7 cellular contexts compared by ENCODE assay signal in genomic region chr9:136769710-136770191, GRCh38. TPM values are rescaled to one million over a fixed set of nuclear protein-coding genes. Genes with fewer than 3 reads are reported as not detected.
DNase-seq lines count a peak whose midpoint lies in the region; ATAC-seq and TF ChIP-seq lines count a peak whose summit lies in the region.
"Had no signal": no experiment of that assay in that cellular context is flagged by ENCODE, and none has a peak within 500 bp of the region (broad histone marks: within the 10 kb centered on the region; RNA-seq: fewer than 3 reads in every experiment).

No MANE protein-coding gene starts in this region.

- H3K4me3 Mint-ChIP-seq in WTC11, result peak overlapping the region; percentile 47
- H3K4me3 Mint-ChIP-seq: activated naive CD8-positive, alpha-beta T cell had no signal

- WGBS in stomach, 5 donors, result 5 to 14% (median 10%) methylated on average over 14 to 16 of the region's 16 CpGs

- no peak for TF ChIP-seq POLR2A in stomach (IDR thresholded peaks at IDR 0.05)

- H3K4me3 ChIP-seq in cardiac muscle cell, result peak overlapping the region; percentile 25
- H3K4me3 ChIP-seq in stomach, result no peak overlapping the region

- H3K36me3 ChIP-seq in cardiac muscle cell, result no peaks in the 10 kb centered on the region
- no peaks in the 10 kb centered on the region for H3K36me3 ChIP-seq in stomach

- no peaks in the 10 kb centered on the region for H3K9me3 ChIP-seq in cardiac muscle cell (ENCODE audit: low read depth)
- peaks cover 0 to 7% (median 6%) of the 10 kb centered on the region in 4 donors for H3K9me3 ChIP-seq in stomach

- peak; percentile 78 for ATAC-seq in WTC11
- no peak for ATAC-seq in GM21723 (IDR thresholded peaks at IDR 0.05; ENCODE audit: unreplicated experiment)

- peak; percentile 51 for TF ChIP-seq CTCF in WTC11 (IDR thresholded peaks at IDR 0.05)
- TF ChIP-seq CTCF in cardiac muscle cell (IDR thresholded peaks at IDR 0.05; ENCODE audit: low read depth, low read length), result peak; percentile 58
- peak in 4 of 7 experiments; percentile 24 to 58 (median 46) for TF ChIP-seq CTCF in stomach (IDR thresholded peaks at IDR 0.05)

- peaks cover 5% of the 10 kb centered on the region; the same call in 1 of the 2 replicates for H3K4me1 Mint-ChIP-seq in WTC11

- intact Hi-C loops in stomach (cut with DNase I; ENCODE audit: low total_unique reads), result no loop called here

- H3K27me3 Mint-ChIP-seq in WTC11 (ENCODE audit: low read depth), result peaks cover 14% of the 10 kb centered on the region

- H3K36me3 Mint-ChIP-seq in WTC11, result peaks cover 11% of the 10 kb centered on the region

- no peaks in the 10 kb centered on the region for H3K4me1 ChIP-seq in cardiac muscle cell (ENCODE audit: low read depth)
- H3K4me1 ChIP-seq in stomach, result peaks cover 0 to 4% (median 4%) of the 10 kb centered on the region in 4 donors

- peak; percentile 78 for DNase-seq in HEK293T (ENCODE audit: extremely low spot score)
- DNase-seq in WTC11 (ENCODE audit: low spot score), result peak; percentile 82
- DNase-seq in cardiac muscle cell (ENCODE audit: low read depth in 1 of 2, low spot score in 1 of 2), result peak; percentile 21 to 78
- no peak for DNase-seq in stomach
- DNase-seq in DMS53 (lab: John Stamatoyannopoulos, UW), result no peak

- CTCF ChIA-PET in HEK293T (lab: Yijun Ruan, JAX) (interaction anchor here (0.6 to 1.2 kb wide), 4 partner anchors 8 to 41 kb away, joined by 3 to 5 read pairs (median 4); no protein-coding TSS in a partner anchor), WTC11 (lab: Charles Lee) (interaction anchor here (0.6 to 3.0 kb wide), 18 partner anchors 9 to 467 kb away, joined by 3 to 22 read pairs (median 4); partner anchors contain the start of genes LCN8 and TMEM141)

- POLR2A ChIA-PET in HEK293T (lab: Yijun Ruan, JAX) (no interaction called here), WTC11 (lab: Charles Lee) (no interaction called here)

- no peak overlapping the region for H3K27ac Mint-ChIP-seq in WTC11
- H3K27ac Mint-ChIP-seq: activated naive CD8-positive, alpha-beta T cell had no signal

- no peaks in the 10 kb centered on the region for H3K27me3 ChIP-seq in cardiac muscle cell
- peaks cover 0 to 36% (median 0%) of the 10 kb centered on the region in 3 donors for H3K27me3 ChIP-seq in stomach

- H3K27ac ChIP-seq in cardiac muscle cell (no peak overlapping the region), stomach (no peak overlapping the region)

- no peak for TF ChIP-seq EP300 in stomach (IDR thresholded peaks at IDR 0.05)

- peaks cover 19% of the 10 kb centered on the region for H3K9me3 Mint-ChIP-seq in WTC11

TF ChIP-seq in HEK293T, 16 proteins besides CTCF, POLR2A, EP300 and RAD21:
- no peak for TF ChIP-seq SP1 (IDR thresholded peaks at IDR 0.05)
- no peak for TF ChIP-seq NFRKB (IDR thresholded peaks at IDR 0.05)
- peak; percentile 47; the same call in 1 of the 2 replicates for TF ChIP-seq L3MBTL2 (conservative IDR thresholded peaks at IDR 0.05)
- no peak for TF ChIP-seq HDGF (IDR thresholded peaks at IDR 0.05; ENCODE audit: borderline replicate concordance)
- no peak for TF ChIP-seq ARNT (IDR thresholded peaks at IDR 0.05)
- TF ChIP-seq FOXK2 (IDR thresholded peaks at IDR 0.05), result no peak
- TF ChIP-seq SUZ12 (IDR thresholded peaks at IDR 0.05), result no peak
- no peak for TF ChIP-seq ELF4 (IDR thresholded peaks at IDR 0.05)
- no peak for TF ChIP-seq LEF1 (IDR thresholded peaks at IDR 0.05; ENCODE audit: borderline replicate concordance)
- no peak for TF ChIP-seq CTBP1 (IDR thresholded peaks at IDR 0.05; ENCODE audit: borderline replicate concordance)
- peak; percentile 62; the same call in 1 of the 2 replicates for TF ChIP-seq FOXM1 (IDR thresholded peaks at IDR 0.05; ENCODE audit: borderline replicate concordance)
- TF ChIP-seq FOXA1 (IDR thresholded peaks at IDR 0.05), result no peak
- TF ChIP-seq BHLHE40 (IDR thresholded peaks at IDR 0.05; ENCODE audit: borderline replicate concordance), result no peak
- TF ChIP-seq, protein P1, sequence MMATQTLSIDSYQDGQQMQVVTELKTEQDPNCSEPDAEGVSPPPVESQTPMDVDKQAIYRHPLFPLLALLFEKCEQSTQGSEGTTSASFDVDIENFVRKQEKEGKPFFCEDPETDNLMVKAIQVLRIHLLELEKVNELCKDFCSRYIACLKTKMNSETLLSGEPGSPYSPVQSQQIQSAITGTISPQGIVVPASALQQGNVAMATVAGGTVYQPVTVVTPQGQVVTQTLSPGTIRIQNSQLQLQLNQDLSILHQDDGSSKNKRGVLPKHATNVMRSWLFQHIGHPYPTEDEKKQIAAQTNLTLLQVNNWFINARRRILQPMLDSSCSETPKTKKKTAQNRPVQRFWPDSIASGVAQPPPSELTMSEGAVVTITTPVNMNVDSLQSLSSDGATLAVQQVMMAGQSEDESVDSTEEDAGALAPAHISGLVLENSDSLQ (IDR thresholded peaks at IDR 0.05), result peak; percentile 91
- no peak for TF ChIP-seq TARDBP (IDR thresholded peaks at IDR 0.05)

TF ChIP-seq in WTC11, 78 proteins besides CTCF, POLR2A, EP300 and RAD21:
- TF ChIP-seq ZNF423 (CRISPR knock-in tag; IDR thresholded peaks at IDR 0.05) (peak; percentile 37; the same call in 1 of the 2 replicates), USF1 (CRISPR knock-in tag; IDR thresholded peaks at IDR 0.05) (no peak), SP1 (CRISPR knock-in tag; conservative IDR thresholded peaks at IDR 0.05) (no peak), ZNF121 (CRISPR knock-in tag; IDR thresholded peaks at IDR 0.05) (no peak)

RNA-seq across cellular contexts. Expression of gene LCN15, which starts 5.4 kb away (rescaled TPM):
- total RNA-seq in WTC11 (2021), result 0.52 to 1.0 TPM (median 0.96 TPM) in 3 replicates
- 0.32 and 0.77 TPM in 2 replicates for total RNA-seq in cardiac muscle cell
- polyA plus RNA-seq in cardiac muscle cell, result 0.17 TPM in 1 of 2 replicates, not detected in the other
- total RNA-seq in stomach, result not detected
- not detected for polyA plus RNA-seq in stomach

RNA-seq across cellular contexts. Expression of gene LCN8, which starts 11.7 kb away (rescaled TPM):
- total RNA-seq in WTC11 (2021) (0.21 TPM in 1 of 3 replicates, not detected in the others), cardiac muscle cell (not detected in 2 replicates), stomach (not detected)
- polyA plus RNA-seq in cardiac muscle cell (0.81 TPM in 1 of 2 replicates, not detected in the other), stomach (not detected)

RNA-seq across cellular contexts. Expression of gene TMEM141, which starts 21.4 kb away (rescaled TPM):
- total RNA-seq in WTC11 (2021), result 72.0 to 86.7 TPM (median 86.1 TPM) in 3 replicates
- 200 and 306 TPM in 2 replicates for total RNA-seq in cardiac muscle cell
- polyA plus RNA-seq in cardiac muscle cell, result 169 and 238 TPM in 2 replicates
- total RNA-seq in stomach, result 100 to 1,000 TPM in 1 of 5 donors, 10 to 100 TPM in 4; 11.1 to 152 (median 64.5) TPM
- 100 to 1,000 TPM; 139 to 219 (median 195) TPM for polyA plus RNA-seq in stomach

RNA-seq across cellular contexts. Expression of gene LCN6, which starts 21.4 kb away (rescaled TPM):
- total RNA-seq in WTC11 (2021), result not detected in 3 replicates
- total RNA-seq in cardiac muscle cell, result not detected in 2 replicates
- not detected in 2 replicates for polyA plus RNA-seq in cardiac muscle cell
- total RNA-seq in stomach, result 10 to 100 TPM in 2 of 5 donors, 1 to 10 TPM in 1, not detected in 2; 7.0 to 31.2 (median 12.5) TPM
- 10 to 100 TPM; 18.8 to 23.2 (median 19.5) TPM for polyA plus RNA-seq in stomach

RNA-seq across cellular contexts. Expression of gene CCDC183, which starts 26.4 kb away (rescaled TPM):
- total RNA-seq in WTC11 (2021) (1.7 to 2.1 TPM (median 2.0 TPM) in 3 replicates), cardiac muscle cell (32.4 and 49.3 TPM in 2 replicates), stomach (10 to 100 TPM in 1 of 5 donors, 1 to 10 TPM in 4; 1.2 to 53.0 (median 6.2) TPM)
- polyA plus RNA-seq in cardiac muscle cell (40.1 and 43.1 TPM in 2 replicates), stomach (1 to 10 TPM; 1.9 to 5.8 (median 3.5) TPM)

Comparison
In these comparisons a context has a peak if more than half of its experiments do, and no peak if none do; other contexts are left out.
1. DNase-seq: peak in HEK293T (single experiment), WTC11 (single experiment) and cardiac muscle cell (2 of 2); none in stomach (single experiment) and DMS53 (single experiment).
2. Peak in every context shown above with its lines, with median percentiles within 50 percentile points of each other: CTCF ChIP-seq.